In genomic region chr10:21053953-21054352, GRCh38 we compare ENCODE assay signal across 3 cellular contexts.
A peak's percentile ranks its signal among the peaks of the same experiment; 100 is the strongest.
TF ChIP-seq lines count a peak whose summit lies in the region.

No MANE protein-coding gene starts in this region.

TF ChIP-seq in A549, 52 proteins besides CTCF, POLR2A, EP300 and RAD21:
- TF ChIP-seq RCOR1 (IDR thresholded peaks at IDR 0.05; ENCODE audit: low read depth, low read length) (no peak), HEYL (CRISPR knock-in tag; IDR thresholded peaks at IDR 0.05) (no peak), MAFK (IDR thresholded peaks at IDR 0.05; ENCODE audit: partially characterized antibody) (peak; percentile 75), EHMT2 (IDR thresholded peaks at IDR 0.05; ENCODE audit: low read depth) (no peak), REST (IDR thresholded peaks at IDR 0.05) (no peak), RNF2 (IDR thresholded peaks at IDR 0.05; ENCODE audit: borderline replicate concordance, low read depth) (no peak), MAZ (IDR thresholded peaks at IDR 0.05; ENCODE audit: borderline replicate concordance, low read depth, low read length) (no peak), GATA3 (IDR thresholded peaks at IDR 0.05; ENCODE audit: borderline replicate concordance) (no peak), EHF (CRISPR knock-in tag; IDR thresholded peaks at IDR 0.05) (no peak), HOXA7 (CRISPR knock-in tag; IDR thresholded peaks at IDR 0.05) (no peak), NFE2L2 (conservative IDR thresholded peaks at IDR 0.05; ENCODE audit: low read length) (peak; percentile 41; the same call in 1 of the 2 replicates), HES2 (IDR thresholded peaks at IDR 0.05) (no peak), CHD2 (IDR thresholded peaks at IDR 0.05; ENCODE audit: low read length, partially characterized antibody) (no peak), MAX (IDR thresholded peaks at IDR 0.05) (no peak), KDM1A (IDR thresholded peaks at IDR 0.05; ENCODE audit: low read depth) (no peak)
TF ChIP-seq in A549: peak in this region for 2.

TF ChIP-seq in IMR-90, 13 proteins besides CTCF, POLR2A, EP300 and RAD21:
- no peak for TF ChIP-seq RFX5 (IDR thresholded peaks at IDR 0.05; ENCODE audit: low read depth, low read length)
- peak; percentile 29; the same call in 1 of the 2 replicates for TF ChIP-seq MAFK (IDR thresholded peaks at IDR 0.05; ENCODE audit: low read depth, low read length)

TF ChIP-seq in K562, 482 proteins besides CTCF, POLR2A, EP300 and RAD21:
- TF ChIP-seq MAFK (IDR thresholded peaks at IDR 0.05; ENCODE audit: low read length) (peak; percentile 55; the same call in 1 of the 2 replicates), ATF1 (CRISPR knock-in tag; IDR thresholded peaks at IDR 0.05) (no peak), ATF1 (tag; IDR thresholded peaks at IDR 0.05) (no peak), ZHX1 (conservative IDR thresholded peaks at IDR 0.05; ENCODE audit: low read length) (no peak), SUPT5H (IDR thresholded peaks at IDR 0.05) (no peak), ZNF174 (CRISPR knock-in tag; IDR thresholded peaks at IDR 0.05) (no peak), C11orf30 (IDR thresholded peaks at IDR 0.05; ENCODE audit: low read depth) (peak; percentile 78; the same call in 1 of the 2 replicates), MAFG (tag; conservative IDR thresholded peaks at IDR 0.05) (peak; percentile 69), CHAMP1 (IDR thresholded peaks at IDR 0.05) (no peak), ZNF277 (CRISPR knock-in tag; IDR thresholded peaks at IDR 0.05; ENCODE audit: borderline replicate concordance) (no peak), ETS1 (conservative IDR thresholded peaks at IDR 0.05; ENCODE audit: control insufficient read depth, low read depth, low read length) (no peak), ZNF316 (IDR thresholded peaks at IDR 0.05) (peak; percentile 86), STAT5A (IDR thresholded peaks at IDR 0.05; ENCODE audit: borderline replicate concordance, low read length) (no peak), GTF2B (IDR thresholded peaks at IDR 0.05; ENCODE audit: extremely low read depth, insufficient read length) (no peak), MAFF (IDR thresholded peaks at IDR 0.05; ENCODE audit: low read length) (peak; percentile 48), ETV6 (IDR thresholded peaks at IDR 0.05; ENCODE audit: borderline replicate concordance in 1 of 2, low read depth in 2 of 2, low read length in 1 of 2) (no peak), ETV6 (CRISPR knock-in tag; IDR thresholded peaks at IDR 0.05; ENCODE audit: borderline replicate concordance) (no peak), ZNF507 (tag; conservative IDR thresholded peaks at IDR 0.05) (no peak), ZBED1 (IDR thresholded peaks at IDR 0.05) (no peak), AFF1 (IDR thresholded peaks at IDR 0.05; ENCODE audit: low read depth in 1 of 2, partially characterized antibody in 2 of 2) (no peak), ZNF445 (CRISPR knock-in tag; IDR thresholded peaks at IDR 0.05; ENCODE audit: low read depth) (no peak), BRCA1 (IDR thresholded peaks at IDR 0.05) (no peak), BRCA1 (CRISPR knock-in tag; IDR thresholded peaks at IDR 0.05) (no peak), SMAD1 (IDR thresholded peaks at IDR 0.05; ENCODE audit: low read depth, low read length, partially characterized antibody) (no peak), THAP12 (CRISPR knock-in tag; IDR thresholded peaks at IDR 0.05) (no peak), HES1 (IDR thresholded peaks at IDR 0.05; ENCODE audit: low read depth) (no peak), ZNF668 (CRISPR knock-in tag; IDR thresholded peaks at IDR 0.05) (no peak), RREB1 (CRISPR knock-in tag; IDR thresholded peaks at IDR 0.05) (no peak), TAF7 (tag; IDR thresholded peaks at IDR 0.05) (no peak)
